In the genomic region with DNA sequence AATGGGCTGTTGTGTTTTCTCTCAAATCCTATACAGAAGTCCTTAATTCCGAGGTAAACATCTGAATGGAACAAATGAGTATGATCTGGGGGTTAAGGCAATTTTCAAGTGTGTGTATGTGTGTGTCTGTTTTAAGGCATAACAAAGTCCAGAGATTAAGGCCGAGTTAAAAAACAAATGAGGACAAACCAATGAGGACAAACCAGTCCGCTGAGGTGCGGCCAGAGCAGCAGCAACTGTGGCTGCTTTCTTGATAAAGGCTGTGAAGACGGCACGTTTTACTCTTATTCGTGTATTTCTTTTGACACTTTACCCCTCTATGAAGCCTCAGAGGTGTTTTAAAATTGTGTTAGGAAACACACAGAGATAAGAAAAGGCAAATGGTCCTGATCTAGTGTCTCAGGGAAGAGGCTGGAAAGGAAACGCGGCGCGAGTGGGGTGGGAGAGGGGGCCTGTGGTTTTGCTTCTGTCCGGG, we compare ENCODE assay signal across 8 cellular contexts. TPM values are rescaled to one million over a fixed set of nuclear protein-coding genes. Genes with fewer than 3 reads are reported as not detected.
DNase-seq lines count a peak whose midpoint lies in the region; ATAC-seq and TF ChIP-seq lines count a peak whose summit lies in the region.

No MANE protein-coding gene starts in this region.

- H3K27ac Mint-ChIP-seq in CD14-positive monocyte, result no peak overlapping the region
- H3K27ac Mint-ChIP-seq in nephron progenitor cell, result peak overlapping the region; percentile 100

- H3K9me3 Mint-ChIP-seq in CD14-positive monocyte (peaks cover 0 to 26% (median 6%) of the 10 kb centered on the region in 7 donors), nephron progenitor cell (peaks cover 9% of the 10 kb centered on the region)

- H3K27me3 ChIP-seq in NT2/D1 (ENCODE audit: insufficient read depth, insufficient read length), result peaks cover 3% of the 10 kb centered on the region

- peak overlapping the region; percentile 87 for H3K4me3 ChIP-seq in NT2/D1 (ENCODE audit: insufficient read length, low read depth)
- H3K4me3 ChIP-seq in epithelial cell of esophagus (ENCODE audit: low read length), result peak overlapping the region; percentile 64

- H3K36me3 Mint-ChIP-seq in CD14-positive monocyte (no peaks in the 10 kb centered on the region), nephron progenitor cell (ENCODE audit: low read depth) (peaks cover 5% of the 10 kb centered on the region)

- ATAC-seq in GM18909 (IDR thresholded peaks at IDR 0.05; ENCODE audit: poor library complexity, unreplicated experiment), result no peak

- H3K9ac ChIP-seq in NT2/D1 (ENCODE audit: insufficient read length, low read depth), result peak overlapping the region; percentile 93

- peaks cover 15% of the 10 kb centered on the region for H3K4me1 Mint-ChIP-seq in CD14-positive monocyte
- H3K4me1 Mint-ChIP-seq in nephron progenitor cell, result peaks cover 39% of the 10 kb centered on the region

- peaks cover 34 to 44% (median 39%) of the 10 kb centered on the region in 3 donors for H3K27me3 Mint-ChIP-seq in CD14-positive monocyte (ENCODE audit: low read depth in 3 of 3)
- H3K27me3 Mint-ChIP-seq in nephron progenitor cell (ENCODE audit: low read depth, poor library complexity), result no peaks in the 10 kb centered on the region

- H3K9me3 ChIP-seq in NT2/D1 (ENCODE audit: insufficient read depth, low read length), result no peaks in the 10 kb centered on the region

- intact Hi-C loops in CD14-positive monocyte (cut with micrococcal nuclease), result no loop called here

- no peaks in the 10 kb centered on the region for H3K4me1 ChIP-seq in NT2/D1 (ENCODE audit: insufficient read depth, insufficient read length)

- DNase-seq in CD14-positive monocyte (ENCODE audit: low spot score) (no peak), NT2/D1 (ENCODE audit: low read depth, low spot score) (no peak), epithelial cell of esophagus (ENCODE audit: low read depth) (no peak), nephron progenitor cell (no peak), GM13976 (ENCODE audit: low spot score) (no peak), mesenteric fat pad (ENCODE audit: low spot score) (no peak), Kasumi-1 (lab: John Stamatoyannopoulos, UW) (no peak)

- H3K4me3 Mint-ChIP-seq in CD14-positive monocyte, result peak overlapping the region; percentile 21 to 88
- peak overlapping the region; percentile 91 for H3K4me3 Mint-ChIP-seq in nephron progenitor cell

- in situ Hi-C loops in GM13976 (cut with MboI; ENCODE audit: low sequenced_read_pairs, unreplicated experiment), result no loop called here

- TF ChIP-seq CTCF in CD14-positive monocyte (IDR thresholded peaks at IDR 0.05) (no peak), epithelial cell of esophagus (IDR thresholded peaks at IDR 0.05; ENCODE audit: insufficient read depth, low read depth, low read length, missing control alignments) (no peak), nephron progenitor cell (IDR thresholded peaks at IDR 0.05) (no peak), GM13976 (IDR thresholded peaks at IDR 0.05; ENCODE audit: borderline replicate concordance, control extremely low read depth, extremely low read depth, insufficient read depth, missing control alignments) (no peak)

- H3K36me3 ChIP-seq in NT2/D1 (ENCODE audit: insufficient read depth, insufficient read length, low read length), result no peaks in the 10 kb centered on the region

RNA-seq across cellular contexts. Expression of gene GULP1, which starts 0.5 kb away (rescaled TPM):
- polyA plus RNA-seq in CD14-positive monocyte, result not detected
- total RNA-seq in mesenteric fat pad, result 11.1 TPM
